9 cellular contexts compared by ENCODE assay signal in the genomic region with DNA sequence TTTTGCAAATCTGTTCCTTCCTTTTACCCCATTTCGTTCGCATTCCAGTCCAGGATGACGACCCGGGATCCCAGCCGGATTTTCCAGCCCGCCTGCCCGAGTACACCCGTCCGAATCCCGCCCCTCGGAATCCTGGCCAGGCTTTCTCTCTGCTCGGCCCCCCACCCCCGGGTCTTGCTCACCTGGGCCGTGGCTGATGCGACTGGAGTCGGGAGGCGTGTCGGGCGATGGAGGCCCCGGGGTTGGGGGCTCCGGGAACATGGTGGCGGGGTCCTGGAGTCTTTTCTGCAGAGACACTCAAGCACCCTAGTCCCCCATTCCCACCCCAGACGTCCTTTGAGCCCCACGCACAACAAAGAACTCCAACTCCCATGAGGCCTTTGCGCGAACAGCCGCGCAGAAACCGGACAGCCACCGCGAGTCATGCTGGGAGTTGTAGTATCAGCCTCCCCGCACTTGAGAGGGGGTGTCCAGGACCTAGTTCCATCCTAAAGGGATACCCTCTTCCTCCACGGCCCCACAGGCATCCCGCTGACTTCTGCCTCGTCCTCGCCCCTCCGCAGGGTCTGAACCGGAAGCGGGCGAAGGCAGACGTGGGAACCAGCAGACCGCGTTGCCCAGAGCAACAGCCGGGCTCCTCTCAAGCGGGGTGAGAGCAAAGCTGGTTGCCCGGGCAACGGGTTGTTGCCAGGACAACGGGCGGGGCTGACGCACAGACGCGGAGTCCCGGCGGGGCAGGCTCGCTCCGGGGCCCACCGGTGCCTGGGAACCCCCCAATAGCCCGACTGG. TPM values are rescaled to one million over a fixed set of nuclear protein-coding genes. Genes with fewer than 3 reads are reported as not detected.
A peak's percentile ranks its signal among the peaks of the same experiment; 100 is the strongest.
DNase-seq lines count a peak whose midpoint lies in the region; ATAC-seq and TF ChIP-seq lines count a peak whose summit lies in the region.
"Had no signal": no experiment of that assay in that cellular context is flagged by ENCODE, and none has a peak within 500 bp of the region (broad histone marks: within the 10 kb centered on the region; RNA-seq: fewer than 3 reads in every experiment).

No MANE protein-coding gene starts in this region.

- H3K9me3 ChIP-seq in CD8-positive, alpha-beta T cell (ENCODE audit: low read length) = no peaks in the 10 kb centered on the region
- peaks cover 0 to 4% (median 0%) of the 10 kb centered on the region in 4 donors for H3K9me3 ChIP-seq in Peyer's patch
- peaks cover 0 to 3% (median 0%) of the 10 kb centered on the region in 5 donors for H3K9me3 ChIP-seq in subcutaneous abdominal adipose tissue (ENCODE audit: control insufficient read depth in 5 of 5, low read length in 5 of 5)

- H3K27ac Mint-ChIP-seq in CD8-positive, alpha-beta T cell = peak overlapping the region; percentile 79
- no peak overlapping the region for H3K27ac Mint-ChIP-seq in activated T-helper 17 cell treated with anti-CD3 and anti-CD28 coated beads, Interleukin-2, amount 50 U/mL, for 72 hours

- POLR2A ChIA-PET in CD8-positive, alpha-beta T cell (lab: Charles Lee) = interaction anchor here (0.6 to 1.2 kb wide), 2 partner anchors 19 to 387 kb away, joined by 3 read pairs; no protein-coding TSS in a partner anchor

- H3K36me3 ChIP-seq in CD8-positive, alpha-beta T cell (ENCODE audit: insufficient read depth, low read length) = no peaks in the 10 kb centered on the region
- H3K36me3 ChIP-seq in Peyer's patch (peaks cover 0 to 6% (median 0%) of the 10 kb centered on the region in 3 donors), subcutaneous abdominal adipose tissue (ENCODE audit: control insufficient read depth in 5 of 5, insufficient read depth in 5 of 5, low read length in 5 of 5) (no peaks in the 10 kb centered on the region)

- peak; percentile 87 to 98 (median 95) for DNase-seq in CD8-positive, alpha-beta T cell
- DNase-seq in Peyer's patch = peak; percentile 78 to 93 (median 82)
- peak; percentile 80 for DNase-seq in fibroblast of pulmonary artery (ENCODE audit: low read depth)
- DNase-seq in nucleus accumbens (lab: John Stamatoyannopoulos, UW) = peak in 55 of 56 donors; percentile 18 to 93 (median 82)

- TF ChIP-seq POLR2A in Peyer's patch (IDR thresholded peaks at IDR 0.05) = no peak

- H3K9ac ChIP-seq in subcutaneous abdominal adipose tissue (ENCODE audit: low read length in 5 of 5) = no peak overlapping the region
- H3K9ac ChIP-seq: KMS-11 had no signal

- TF ChIP-seq EP300 in Ishikawa (IDR thresholded peaks at IDR 0.05; ENCODE audit: borderline replicate concordance) = no peak

- peak overlapping the region; percentile 75 for H3K4me3 Mint-ChIP-seq in CD8-positive, alpha-beta T cell
- peak overlapping the region; percentile 64 for H3K4me3 Mint-ChIP-seq in activated T-helper 17 cell treated with anti-CD3 and anti-CD28 coated beads, Interleukin-2, amount 50 U/mL, for 72 hours

- H3K27me3 ChIP-seq in CD8-positive, alpha-beta T cell (ENCODE audit: insufficient read depth, low read length) = peaks cover 67% of the 10 kb centered on the region
- H3K27me3 ChIP-seq in Peyer's patch = peaks cover 0 to 20% of the 10 kb centered on the region in 2 donors
- peaks cover 54 to 84% (median 75%) of the 10 kb centered on the region in 5 donors for H3K27me3 ChIP-seq in subcutaneous abdominal adipose tissue (ENCODE audit: control insufficient read depth in 5 of 5, insufficient read depth in 4 of 5, low read length in 5 of 5)

- H3K36me3 Mint-ChIP-seq in CD8-positive, alpha-beta T cell = no peaks in the 10 kb centered on the region
- no peaks in the 10 kb centered on the region for H3K36me3 Mint-ChIP-seq in activated T-helper 17 cell treated with anti-CD3 and anti-CD28 coated beads, Interleukin-2, amount 50 U/mL, for 72 hours (ENCODE audit: low read depth)

- H3K4me3 ChIP-seq in CD8-positive, alpha-beta T cell (ENCODE audit: low read depth, low read length) = peak overlapping the region; percentile 39
- peak overlapping the region; percentile 1 to 41 (median 24) for H3K4me3 ChIP-seq in Peyer's patch
- H3K4me3 ChIP-seq in fibroblast of pulmonary artery (replicated peaks; ENCODE audit: low read depth, low read length) = peak overlapping the region; percentile 44
- H3K4me3 ChIP-seq in subcutaneous abdominal adipose tissue (ENCODE audit: low read depth in 1 of 5, low read length in 5 of 5) = peak overlapping the region in 4 of 5 donors; percentile 22 to 55 (median 40)

- H3K27me3 Mint-ChIP-seq in CD8-positive, alpha-beta T cell (ENCODE audit: low read depth) = peaks cover 68% of the 10 kb centered on the region
- H3K27me3 Mint-ChIP-seq in activated T-helper 17 cell treated with anti-CD3 and anti-CD28 coated beads, Interleukin-2, amount 50 U/mL, for 72 hours = peaks cover 19% of the 10 kb centered on the region

- TF ChIP-seq RAD21 in Ishikawa (IDR thresholded peaks at IDR 0.05; ENCODE audit: low read depth) = no peak

- CTCF ChIA-PET in CD8-positive, alpha-beta T cell (lab: Charles Lee) = interaction anchor here (1.3 kb wide), 1 partner anchor 37 kb away, joined by 3 read pairs; no protein-coding TSS in a partner anchor

- H3K4me1 Mint-ChIP-seq in CD8-positive, alpha-beta T cell (ENCODE audit: low read depth) = peaks cover 23% of the 10 kb centered on the region
- H3K4me1 Mint-ChIP-seq in activated T-helper 17 cell treated with anti-CD3 and anti-CD28 coated beads, Interleukin-2, amount 50 U/mL, for 72 hours = peaks cover 5% of the 10 kb centered on the region

- peak overlapping the region; percentile 45 for H3K27ac ChIP-seq in CD8-positive, alpha-beta T cell (ENCODE audit: low read depth, low read length)
- H3K27ac ChIP-seq in Peyer's patch = no peak overlapping the region
- no peak overlapping the region for H3K27ac ChIP-seq in subcutaneous abdominal adipose tissue (ENCODE audit: low read depth, low read length)
- H3K27ac ChIP-seq: KMS-11 had no signal

- TF ChIP-seq CTCF in CD8-positive, alpha-beta T cell (IDR thresholded peaks at IDR 0.05) = no peak
- TF ChIP-seq CTCF in Peyer's patch (IDR thresholded peaks at IDR 0.05) (no peak), fibroblast of pulmonary artery (IDR thresholded peaks at IDR 0.05; ENCODE audit: low read length, missing control alignments) (no peak)

- intact Hi-C loops in CD8-positive, alpha-beta T cell (cut with DNase I, micrococcal nuclease) = loop anchor here (1.0 to 10.0 kb wide), 9 partner anchors 80 to 1314 kb away; partner anchors contain the start of genes HSPBP1 (in 2 of the 2), PPP6R1 (in 2 of the 2), KMT5C (in 1 of the 2) and MYADM (in 1 of the 2)

- peak; percentile 79 for ATAC-seq in CD8-positive, alpha-beta T cell
- ATAC-seq in GM21515 (IDR thresholded peaks at IDR 0.05; ENCODE audit: unreplicated experiment) = peak; percentile 61
- ATAC-seq in activated T-helper 17 cell treated with anti-CD3 and anti-CD28 coated beads, Interleukin-2, amount 50 U/mL, for 72 hours (replicated peaks) = peak; percentile 91

- no peaks in the 10 kb centered on the region for H3K9me3 Mint-ChIP-seq in CD8-positive, alpha-beta T cell
- no peaks in the 10 kb centered on the region for H3K9me3 Mint-ChIP-seq in activated T-helper 17 cell treated with anti-CD3 and anti-CD28 coated beads, Interleukin-2, amount 50 U/mL, for 72 hours

- H3K4me1 ChIP-seq in CD8-positive, alpha-beta T cell (ENCODE audit: insufficient read depth, low read length) = peaks cover 27% of the 10 kb centered on the region
- peaks cover 0 to 19% (median 10%) of the 10 kb centered on the region in 4 donors for H3K4me1 ChIP-seq in Peyer's patch
- H3K4me1 ChIP-seq in subcutaneous abdominal adipose tissue (ENCODE audit: control insufficient read depth in 5 of 5, insufficient read depth in 5 of 5, low read length in 5 of 5) = peaks cover 0 to 11% (median 10%) of the 10 kb centered on the region in 5 donors

TF ChIP-seq in Ishikawa, 13 proteins besides CTCF, POLR2A, EP300 and RAD21:
- TF ChIP-seq EGR1 (IDR thresholded peaks at IDR 0.05) (peak; percentile 57; the same call in 1 of the 2 replicates), FOXM1 (IDR thresholded peaks at IDR 0.05; ENCODE audit: borderline replicate concordance, low read depth) (peak; percentile 56; the same call in 1 of the 2 replicates), TEAD4 (IDR thresholded peaks at IDR 0.05) (no peak)
TF ChIP-seq in Ishikawa: peak in this region for 2.

RNA-seq across cellular contexts. Expression of gene SYT5, which starts 1.1 kb away (rescaled TPM):
- total RNA-seq in CD8-positive, alpha-beta T cell = 1 to 10 TPM; 1.3 to 2.2 TPM
- total RNA-seq in Peyer's patch = under 1 TPM in 2 of 4 donors, not detected in 2; 0.70 to 0.94 TPM
- not detected for total RNA-seq in activated T-helper 17 cell treated with anti-CD3 and anti-CD28 coated beads, Interleukin-2, amount 50 U/mL, for 72 hours

RNA-seq across cellular contexts. Expression of gene DNAAF3, which starts 12.6 kb away (rescaled TPM):
- not detected for total RNA-seq in CD8-positive, alpha-beta T cell
- under 1 TPM in 1 of 4 donors, not detected in 3; 0.40 TPM for total RNA-seq in Peyer's patch
- under 1 TPM in 1 of 2 donors, not detected in 1; 0.35 TPM for total RNA-seq in activated T-helper 17 cell treated with anti-CD3 and anti-CD28 coated beads, Interleukin-2, amount 50 U/mL, for 72 hours

RNA-seq across cellular contexts. Expression of gene TNNI3, which starts 21.4 kb away (rescaled TPM):
- not detected for total RNA-seq in CD8-positive, alpha-beta T cell
- not detected for total RNA-seq in Peyer's patch
- total RNA-seq in activated T-helper 17 cell treated with anti-CD3 and anti-CD28 coated beads, Interleukin-2, amount 50 U/mL, for 72 hours = not detected

RNA-seq across cellular contexts. Expression of gene TNNT1, which starts 30.0 kb away (rescaled TPM):
- total RNA-seq in CD8-positive, alpha-beta T cell = not detected
- not detected for total RNA-seq in Peyer's patch
- not detected for total RNA-seq in activated T-helper 17 cell treated with anti-CD3 and anti-CD28 coated beads, Interleukin-2, amount 50 U/mL, for 72 hours

RNA-seq across cellular contexts. Expression of gene PTPRH, which starts 30.3 kb away (rescaled TPM):
- total RNA-seq in CD8-positive, alpha-beta T cell = not detected
- total RNA-seq in Peyer's patch = 100 to 1,000 TPM in 3 of 4 donors, 10 to 100 TPM in 1; 26.4 to 261 (median 246) TPM
- not detected for total RNA-seq in activated T-helper 17 cell treated with anti-CD3 and anti-CD28 coated beads, Interleukin-2, amount 50 U/mL, for 72 hours
